Comparison of ENCODE assay signal across 1 cellular context in the genomic region with DNA sequence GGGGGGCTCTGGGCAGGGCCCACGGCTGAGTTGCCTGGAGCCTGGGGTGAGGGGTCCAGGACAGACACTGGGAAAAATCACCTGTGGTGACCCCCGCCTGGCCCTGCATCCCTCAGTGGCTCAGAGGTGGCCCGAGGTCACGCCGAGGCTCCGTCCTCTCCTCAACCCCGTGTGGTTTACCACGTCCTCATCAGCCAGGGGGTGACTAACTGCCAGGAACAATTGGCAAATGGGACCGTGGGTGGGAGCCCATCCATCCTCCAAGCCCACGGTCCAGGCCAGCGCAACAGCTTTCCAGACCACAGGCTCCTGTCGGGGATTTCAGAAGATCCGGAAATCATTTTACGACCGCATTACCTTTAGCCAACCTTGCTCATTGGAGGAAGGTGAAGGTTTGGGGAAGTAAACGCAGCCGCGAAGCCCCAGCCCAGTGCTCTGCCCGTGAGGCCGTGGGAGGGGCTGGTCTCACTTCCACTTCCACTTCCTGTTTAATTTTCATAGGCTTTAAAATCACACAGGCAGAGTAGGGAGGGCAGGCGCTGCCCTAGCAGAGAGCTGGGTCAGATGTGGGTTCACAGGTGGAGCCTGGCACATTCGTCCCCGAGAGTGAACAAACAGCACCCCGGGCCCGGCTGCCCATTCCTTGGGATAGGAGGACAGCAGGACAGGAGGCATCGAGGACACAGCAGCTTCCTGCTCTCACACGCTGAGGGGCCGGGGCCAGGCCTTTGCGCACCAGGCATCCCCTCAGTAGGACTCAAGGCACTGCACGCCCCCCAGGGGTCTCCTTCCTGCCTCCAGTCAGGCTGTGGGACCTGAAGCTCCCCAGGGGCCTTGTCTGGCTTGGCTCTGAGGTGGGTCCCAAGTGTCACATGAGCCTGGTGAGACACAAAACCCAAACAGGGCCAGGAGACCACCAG.
TF ChIP-seq lines count a peak whose summit lies in the region.

No MANE protein-coding gene starts in this region.

TF ChIP-seq in GM12878, 131 proteins besides CTCF, POLR2A, EP300 and RAD21 (continued from another document and continues in another):
- TF ChIP-seq, protein P1, sequence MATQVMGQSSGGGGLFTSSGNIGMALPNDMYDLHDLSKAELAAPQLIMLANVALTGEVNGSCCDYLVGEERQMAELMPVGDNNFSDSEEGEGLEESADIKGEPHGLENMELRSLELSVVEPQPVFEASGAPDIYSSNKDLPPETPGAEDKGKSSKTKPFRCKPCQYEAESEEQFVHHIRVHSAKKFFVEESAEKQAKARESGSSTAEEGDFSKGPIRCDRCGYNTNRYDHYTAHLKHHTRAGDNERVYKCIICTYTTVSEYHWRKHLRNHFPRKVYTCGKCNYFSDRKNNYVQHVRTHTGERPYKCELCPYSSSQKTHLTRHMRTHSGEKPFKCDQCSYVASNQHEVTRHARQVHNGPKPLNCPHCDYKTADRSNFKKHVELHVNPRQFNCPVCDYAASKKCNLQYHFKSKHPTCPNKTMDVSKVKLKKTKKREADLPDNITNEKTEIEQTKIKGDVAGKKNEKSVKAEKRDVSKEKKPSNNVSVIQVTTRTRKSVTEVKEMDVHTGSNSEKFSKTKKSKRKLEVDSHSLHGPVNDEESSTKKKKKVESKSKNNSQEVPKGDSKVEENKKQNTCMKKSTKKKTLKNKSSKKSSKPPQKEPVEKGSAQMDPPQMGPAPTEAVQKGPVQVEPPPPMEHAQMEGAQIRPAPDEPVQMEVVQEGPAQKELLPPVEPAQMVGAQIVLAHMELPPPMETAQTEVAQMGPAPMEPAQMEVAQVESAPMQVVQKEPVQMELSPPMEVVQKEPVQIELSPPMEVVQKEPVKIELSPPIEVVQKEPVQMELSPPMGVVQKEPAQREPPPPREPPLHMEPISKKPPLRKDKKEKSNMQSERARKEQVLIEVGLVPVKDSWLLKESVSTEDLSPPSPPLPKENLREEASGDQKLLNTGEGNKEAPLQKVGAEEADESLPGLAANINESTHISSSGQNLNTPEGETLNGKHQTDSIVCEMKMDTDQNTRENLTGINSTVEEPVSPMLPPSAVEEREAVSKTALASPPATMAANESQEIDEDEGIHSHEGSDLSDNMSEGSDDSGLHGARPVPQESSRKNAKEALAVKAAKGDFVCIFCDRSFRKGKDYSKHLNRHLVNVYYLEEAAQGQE (IDR thresholded peaks at IDR 0.05; ENCODE audit: low read depth, low read length) = no peak
- TF ChIP-seq NBN (IDR thresholded peaks at IDR 0.05) (peak; percentile 80; the same call in 1 of the 2 replicates), PAX5 (IDR thresholded peaks at IDR 0.05; ENCODE audit: borderline replicate concordance, low read depth, low read length) (peak; percentile 74), SREBF1 (IDR thresholded peaks at IDR 0.05; ENCODE audit: low read length) (no peak), NR2F1 (conservative IDR thresholded peaks at IDR 0.05) (peak; percentile 92), MXI1 (IDR thresholded peaks at IDR 0.05; ENCODE audit: low read depth, low read length) (no peak), CBFB (IDR thresholded peaks at IDR 0.05; ENCODE audit: low read depth) (no peak), EED (IDR thresholded peaks at IDR 0.05; ENCODE audit: low read depth) (peak; percentile 91), CBX3 (IDR thresholded peaks at IDR 0.05; ENCODE audit: borderline replicate concordance, low read depth) (no peak), NFIC (IDR thresholded peaks at IDR 0.05; ENCODE audit: low read depth, low read length) (peak; percentile 36; the same call in 1 of the 2 replicates), ASH2L (IDR thresholded peaks at IDR 0.05; ENCODE audit: borderline replicate concordance, low read depth) (no peak), IKZF1 (conservative IDR thresholded peaks at IDR 0.05) (peak; percentile 99), SMARCA5 (IDR thresholded peaks at IDR 0.05) (peak; percentile 72), FOS (IDR thresholded peaks at IDR 0.05; ENCODE audit: borderline replicate concordance, extremely low read depth, insufficient read length) (no peak), SRF (IDR thresholded peaks at IDR 0.05; ENCODE audit: low read depth in 2 of 2, low read length in 2 of 2) (no peak), ATF7 (IDR thresholded peaks at IDR 0.05; ENCODE audit: low read depth) (peak; percentile 74), FOXK2 (IDR thresholded peaks at IDR 0.05) (no peak), BACH1 (IDR thresholded peaks at IDR 0.05; ENCODE audit: borderline replicate concordance) (no peak), TBL1XR1 (IDR thresholded peaks at IDR 0.05; ENCODE audit: low read depth, low read length) (no peak), MEF2A (IDR thresholded peaks at IDR 0.05; ENCODE audit: insufficient read depth, low read depth, low read length) (no peak), EGR1 (IDR thresholded peaks at IDR 0.05; ENCODE audit: borderline replicate concordance in 1 of 2, low read depth in 2 of 2, low read length in 2 of 2) (peak in 1 of 2 experiments; percentile 85; a peak in 2 of 3 replicates), ZZZ3 (IDR thresholded peaks at IDR 0.05; ENCODE audit: control insufficient read depth, insufficient read length, low read depth) (no peak), KAT2A (conservative IDR thresholded peaks at IDR 0.05; ENCODE audit: control insufficient read depth, low read depth, low read length) (no peak), IRF4 (IDR thresholded peaks at IDR 0.05; ENCODE audit: low read depth, low read length) (peak; percentile 78; the same call in 1 of the 2 replicates), NFXL1 (IDR thresholded peaks at IDR 0.05; ENCODE audit: borderline replicate concordance) (no peak), GATAD2B (conservative IDR thresholded peaks at IDR 0.05; ENCODE audit: low read depth) (peak; percentile 84; the same call in 1 of the 2 replicates), ETV6 (conservative IDR thresholded peaks at IDR 0.05 in 1 of 2, IDR thresholded peaks at IDR 0.05 in 1 of 2; ENCODE audit: borderline replicate concordance in 1 of 2, low read depth in 1 of 2) (peak; percentile 76 to 99; a peak in 2 of 4 replicates), POLR2AphosphoS5 (IDR thresholded peaks at IDR 0.05; ENCODE audit: low read length) (no peak), SMAD1 (IDR thresholded peaks at IDR 0.05; ENCODE audit: low read depth, partially characterized antibody) (no peak), HDAC6 (IDR thresholded peaks at IDR 0.05; ENCODE audit: unreplicated experiment) (no peak)
- TF ChIP-seq, protein P2, sequence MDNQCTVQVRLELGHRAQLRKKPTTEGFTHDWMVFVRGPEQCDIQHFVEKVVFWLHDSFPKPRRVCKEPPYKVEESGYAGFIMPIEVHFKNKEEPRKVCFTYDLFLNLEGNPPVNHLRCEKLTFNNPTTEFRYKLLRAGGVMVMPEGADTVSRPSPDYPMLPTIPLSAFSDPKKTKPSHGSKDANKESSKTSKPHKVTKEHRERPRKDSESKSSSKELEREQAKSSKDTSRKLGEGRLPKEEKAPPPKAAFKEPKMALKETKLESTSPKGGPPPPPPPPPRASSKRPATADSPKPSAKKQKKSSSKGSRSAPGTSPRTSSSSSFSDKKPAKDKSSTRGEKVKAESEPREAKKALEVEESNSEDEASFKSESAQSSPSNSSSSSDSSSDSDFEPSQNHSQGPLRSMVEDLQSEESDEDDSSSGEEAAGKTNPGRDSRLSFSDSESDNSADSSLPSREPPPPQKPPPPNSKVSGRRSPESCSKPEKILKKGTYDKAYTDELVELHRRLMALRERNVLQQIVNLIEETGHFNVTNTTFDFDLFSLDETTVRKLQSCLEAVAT (IDR thresholded peaks at IDR 0.05) = peak; percentile 61; the same call in 1 of the 2 replicates
- TF ChIP-seq, protein P3, sequence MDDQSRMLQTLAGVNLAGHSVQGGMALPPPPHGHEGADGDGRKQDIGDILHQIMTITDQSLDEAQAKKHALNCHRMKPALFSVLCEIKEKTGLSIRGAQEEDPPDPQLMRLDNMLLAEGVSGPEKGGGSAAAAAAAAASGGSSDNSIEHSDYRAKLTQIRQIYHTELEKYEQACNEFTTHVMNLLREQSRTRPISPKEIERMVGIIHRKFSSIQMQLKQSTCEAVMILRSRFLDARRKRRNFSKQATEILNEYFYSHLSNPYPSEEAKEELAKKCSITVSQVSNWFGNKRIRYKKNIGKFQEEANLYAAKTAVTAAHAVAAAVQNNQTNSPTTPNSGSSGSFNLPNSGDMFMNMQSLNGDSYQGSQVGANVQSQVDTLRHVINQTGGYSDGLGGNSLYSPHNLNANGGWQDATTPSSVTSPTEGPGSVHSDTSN (IDR thresholded peaks at IDR 0.05; ENCODE audit: insufficient replicate concordance, low read depth, low read length) = no peak
- TF ChIP-seq, protein P4, sequence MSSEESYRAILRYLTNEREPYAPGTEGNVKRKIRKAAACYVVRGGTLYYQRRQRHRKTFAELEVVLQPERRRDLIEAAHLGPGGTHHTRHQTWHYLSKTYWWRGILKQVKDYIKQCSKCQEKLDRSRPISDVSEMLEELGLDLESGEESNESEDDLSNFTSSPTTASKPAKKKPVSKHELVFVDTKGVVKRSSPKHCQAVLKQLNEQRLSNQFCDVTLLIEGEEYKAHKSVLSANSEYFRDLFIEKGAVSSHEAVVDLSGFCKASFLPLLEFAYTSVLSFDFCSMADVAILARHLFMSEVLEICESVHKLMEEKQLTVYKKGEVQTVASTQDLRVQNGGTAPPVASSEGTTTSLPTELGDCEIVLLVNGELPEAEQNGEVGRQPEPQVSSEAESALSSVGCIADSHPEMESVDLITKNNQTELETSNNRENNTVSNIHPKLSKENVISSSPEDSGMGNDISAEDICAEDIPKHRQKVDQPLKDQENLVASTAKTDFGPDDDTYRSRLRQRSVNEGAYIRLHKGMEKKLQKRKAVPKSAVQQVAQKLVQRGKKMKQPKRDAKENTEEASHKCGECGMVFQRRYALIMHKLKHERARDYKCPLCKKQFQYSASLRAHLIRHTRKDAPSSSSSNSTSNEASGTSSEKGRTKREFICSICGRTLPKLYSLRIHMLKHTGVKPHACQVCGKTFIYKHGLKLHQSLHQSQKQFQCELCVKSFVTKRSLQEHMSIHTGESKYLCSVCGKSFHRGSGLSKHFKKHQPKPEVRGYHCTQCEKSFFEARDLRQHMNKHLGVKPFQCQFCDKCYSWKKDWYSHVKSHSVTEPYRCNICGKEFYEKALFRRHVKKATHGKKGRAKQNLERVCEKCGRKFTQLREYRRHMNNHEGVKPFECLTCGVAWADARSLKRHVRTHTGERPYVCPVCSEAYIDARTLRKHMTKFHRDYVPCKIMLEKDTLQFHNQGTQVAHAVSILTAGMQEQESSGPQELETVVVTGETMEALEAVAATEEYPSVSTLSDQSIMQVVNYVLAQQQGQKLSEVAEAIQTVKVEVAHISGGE (CRISPR knock-in tag; IDR thresholded peaks at IDR 0.05) = no peak
- TF ChIP-seq, protein P5, sequence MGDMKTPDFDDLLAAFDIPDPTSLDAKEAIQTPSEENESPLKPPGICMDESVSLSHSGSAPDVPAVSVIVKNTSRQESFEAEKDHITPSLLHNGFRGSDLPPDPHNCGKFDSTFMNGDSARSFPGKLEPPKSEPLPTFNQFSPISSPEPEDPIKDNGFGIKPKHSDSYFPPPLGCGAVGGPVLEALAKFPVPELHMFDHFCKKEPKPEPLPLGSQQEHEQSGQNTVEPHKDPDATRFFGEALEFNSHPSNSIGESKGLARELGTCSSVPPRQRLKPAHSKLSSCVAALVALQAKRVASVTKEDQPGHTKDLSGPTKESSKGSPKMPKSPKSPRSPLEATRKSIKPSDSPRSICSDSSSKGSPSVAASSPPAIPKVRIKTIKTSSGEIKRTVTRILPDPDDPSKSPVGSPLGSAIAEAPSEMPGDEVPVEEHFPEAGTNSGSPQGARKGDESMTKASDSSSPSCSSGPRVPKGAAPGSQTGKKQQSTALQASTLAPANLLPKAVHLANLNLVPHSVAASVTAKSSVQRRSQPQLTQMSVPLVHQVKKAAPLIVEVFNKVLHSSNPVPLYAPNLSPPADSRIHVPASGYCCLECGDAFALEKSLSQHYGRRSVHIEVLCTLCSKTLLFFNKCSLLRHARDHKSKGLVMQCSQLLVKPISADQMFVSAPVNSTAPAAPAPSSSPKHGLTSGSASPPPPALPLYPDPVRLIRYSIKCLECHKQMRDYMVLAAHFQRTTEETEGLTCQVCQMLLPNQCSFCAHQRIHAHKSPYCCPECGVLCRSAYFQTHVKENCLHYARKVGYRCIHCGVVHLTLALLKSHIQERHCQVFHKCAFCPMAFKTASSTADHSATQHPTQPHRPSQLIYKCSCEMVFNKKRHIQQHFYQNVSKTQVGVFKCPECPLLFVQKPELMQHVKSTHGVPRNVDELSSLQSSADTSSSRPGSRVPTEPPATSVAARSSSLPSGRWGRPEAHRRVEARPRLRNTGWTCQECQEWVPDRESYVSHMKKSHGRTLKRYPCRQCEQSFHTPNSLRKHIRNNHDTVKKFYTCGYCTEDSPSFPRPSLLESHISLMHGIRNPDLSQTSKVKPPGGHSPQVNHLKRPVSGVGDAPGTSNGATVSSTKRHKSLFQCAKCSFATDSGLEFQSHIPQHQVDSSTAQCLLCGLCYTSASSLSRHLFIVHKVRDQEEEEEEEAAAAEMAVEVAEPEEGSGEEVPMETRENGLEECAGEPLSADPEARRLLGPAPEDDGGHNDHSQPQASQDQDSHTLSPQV (IDR thresholded peaks at IDR 0.05) = no peak
- TF ChIP-seq, protein P6, sequence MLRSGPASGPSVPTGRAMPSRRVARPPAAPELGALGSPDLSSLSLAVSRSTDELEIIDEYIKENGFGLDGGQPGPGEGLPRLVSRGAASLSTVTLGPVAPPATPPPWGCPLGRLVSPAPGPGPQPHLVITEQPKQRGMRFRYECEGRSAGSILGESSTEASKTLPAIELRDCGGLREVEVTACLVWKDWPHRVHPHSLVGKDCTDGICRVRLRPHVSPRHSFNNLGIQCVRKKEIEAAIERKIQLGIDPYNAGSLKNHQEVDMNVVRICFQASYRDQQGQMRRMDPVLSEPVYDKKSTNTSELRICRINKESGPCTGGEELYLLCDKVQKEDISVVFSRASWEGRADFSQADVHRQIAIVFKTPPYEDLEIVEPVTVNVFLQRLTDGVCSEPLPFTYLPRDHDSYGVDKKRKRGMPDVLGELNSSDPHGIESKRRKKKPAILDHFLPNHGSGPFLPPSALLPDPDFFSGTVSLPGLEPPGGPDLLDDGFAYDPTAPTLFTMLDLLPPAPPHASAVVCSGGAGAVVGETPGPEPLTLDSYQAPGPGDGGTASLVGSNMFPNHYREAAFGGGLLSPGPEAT (IDR thresholded peaks at IDR 0.05; ENCODE audit: low read depth) = peak; percentile 89
- TF ChIP-seq, protein P7, sequence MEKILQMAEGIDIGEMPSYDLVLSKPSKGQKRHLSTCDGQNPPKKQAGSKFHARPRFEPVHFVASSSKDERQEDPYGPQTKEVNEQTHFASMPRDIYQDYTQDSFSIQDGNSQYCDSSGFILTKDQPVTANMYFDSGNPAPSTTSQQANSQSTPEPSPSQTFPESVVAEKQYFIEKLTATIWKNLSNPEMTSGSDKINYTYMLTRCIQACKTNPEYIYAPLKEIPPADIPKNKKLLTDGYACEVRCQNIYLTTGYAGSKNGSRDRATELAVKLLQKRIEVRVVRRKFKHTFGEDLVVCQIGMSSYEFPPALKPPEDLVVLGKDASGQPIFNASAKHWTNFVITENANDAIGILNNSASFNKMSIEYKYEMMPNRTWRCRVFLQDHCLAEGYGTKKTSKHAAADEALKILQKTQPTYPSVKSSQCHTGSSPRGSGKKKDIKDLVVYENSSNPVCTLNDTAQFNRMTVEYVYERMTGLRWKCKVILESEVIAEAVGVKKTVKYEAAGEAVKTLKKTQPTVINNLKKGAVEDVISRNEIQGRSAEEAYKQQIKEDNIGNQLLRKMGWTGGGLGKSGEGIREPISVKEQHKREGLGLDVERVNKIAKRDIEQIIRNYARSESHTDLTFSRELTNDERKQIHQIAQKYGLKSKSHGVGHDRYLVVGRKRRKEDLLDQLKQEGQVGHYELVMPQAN (conservative IDR thresholded peaks at IDR 0.05) = peak; percentile 31; the same call in 1 of the 2 replicates
